In the genomic region with DNA sequence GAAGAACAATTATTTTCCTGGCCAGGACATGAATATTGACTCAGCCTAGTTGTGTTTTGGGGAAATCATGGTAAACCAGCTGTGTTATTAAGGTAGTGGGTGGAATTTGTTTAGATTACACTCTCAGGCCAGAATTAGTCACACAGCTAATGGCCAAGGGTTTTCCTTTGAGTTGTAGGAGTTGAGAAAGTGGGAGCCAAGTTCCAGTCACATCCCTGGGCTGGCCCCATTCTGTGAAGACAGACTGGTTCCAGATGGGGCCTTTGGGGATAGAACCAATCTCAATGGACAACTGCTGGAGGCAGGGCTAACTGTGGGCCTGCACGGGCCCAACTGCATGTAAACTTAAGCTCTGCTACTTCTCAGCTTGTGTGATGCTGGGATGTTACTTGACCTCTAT, we compare ENCODE assay signal across 11 cellular contexts. TPM values are rescaled to one million over a fixed set of nuclear protein-coding genes. Genes with fewer than 3 reads are reported as not detected.
DNase-seq lines count a peak whose midpoint lies in the region; ATAC-seq, FAIRE-seq and TF ChIP-seq lines count a peak whose summit lies in the region.
"Had no signal": no experiment of that assay in that cellular context is flagged by ENCODE, and none has a peak within 500 bp of the region (broad histone marks: within the 10 kb centered on the region; RNA-seq: fewer than 3 reads in every experiment).

No MANE protein-coding gene starts in this region.

- TF ChIP-seq CTCF in HEK293 (tag by site-specific recombination; IDR thresholded peaks at IDR 0.05) (no peak), lung (IDR thresholded peaks at IDR 0.05; ENCODE audit: control extremely low read depth, extremely low read depth) (no peak), thoracic aorta (IDR thresholded peaks at IDR 0.05) (no peak)

- H3K4me3 ChIP-seq in HEK293 (ENCODE audit: low read depth, low read length) (no peak overlapping the region), lung (no peak overlapping the region), thoracic aorta (peak overlapping the region; percentile 89)
- no peak overlapping the region for H3K4me3 ChIP-seq in effector memory CD4-positive, alpha-beta T cell (ENCODE audit: insufficient read depth, low read depth, low read length, poor library complexity, severe bottlenecking)

- H3K27me3 ChIP-seq in lung (ENCODE audit: control insufficient read depth, insufficient read depth), result no peaks in the 10 kb centered on the region
- H3K27me3 ChIP-seq in thoracic aorta (replicated peaks; ENCODE audit: insufficient read depth), result no peaks in the 10 kb centered on the region
- peaks cover 11% of the 10 kb centered on the region for H3K27me3 ChIP-seq in effector memory CD4-positive, alpha-beta T cell (replicated peaks; ENCODE audit: control insufficient read depth, insufficient read depth, low read length, poor library complexity, severe bottlenecking)

- ATAC-seq in lung (ENCODE audit: insufficient read depth, low FRiP score) (peak; percentile 49), thoracic aorta (ENCODE audit: insufficient number of reproducible peaks, low FRiP score, low read depth) (no peak)

- DNase-seq in lung (ENCODE audit: low spot score) (peak; percentile 57), thoracic aorta (ENCODE audit: low spot score) (no peak), retina (no peak), NCI-H446 treated with DMSO at 0.1 percent for 48 hours (lab: John Stamatoyannopoulos, UW) (no peak)
- no peak for DNase-seq in activated CD4-positive, alpha-beta T cell treated with anti-CD3 and anti-CD28 coated beads for 1 hour
- no peak for DNase-seq in effector memory CD4-positive, alpha-beta T cell
- DNase-seq: activated CD4-positive, CD25-positive, alpha-beta regulatory T cell had no signal

- CTCF ChIA-PET in HEK293 (lab: Yijun Ruan, JAX), result interaction anchor here (0.5 to 1.5 kb wide), 3 partner anchors 14 to 17 kb away, joined by 4 to 8 read pairs (median 5); no protein-coding TSS in a partner anchor

- 77 to 78% methylated on average over 1 of the region's 1 CpG for WGBS in lung, 2 donors

- POLR2A ChIA-PET in HEK293 (lab: Yijun Ruan, JAX), result no interaction called here

- no peaks in the 10 kb centered on the region for H3K9me3 ChIP-seq in HEK293 (ENCODE audit: control insufficient read depth, insufficient read depth, low read depth, low read length)
- no peaks in the 10 kb centered on the region for H3K9me3 ChIP-seq in lung (ENCODE audit: control insufficient read depth in 2 of 2, insufficient read depth in 1 of 2, low read length in 1 of 2)
- H3K9me3 ChIP-seq in thoracic aorta, result no peaks in the 10 kb centered on the region
- no peaks in the 10 kb centered on the region for H3K9me3 ChIP-seq in effector memory CD4-positive, alpha-beta T cell (ENCODE audit: control insufficient read depth, low read length)

- H3K36me3 ChIP-seq in HEK293 (ENCODE audit: control insufficient read depth in 2 of 2, insufficient read depth in 1 of 2, low read length in 2 of 2) (no peaks in the 10 kb centered on the region), lung (ENCODE audit: control insufficient read depth in 2 of 2, insufficient read depth in 2 of 2, low read length in 2 of 2) (no peaks in the 10 kb centered on the region), thoracic aorta (peaks cover 5% of the 10 kb centered on the region)
- H3K36me3 ChIP-seq in effector memory CD4-positive, alpha-beta T cell (ENCODE audit: control insufficient read depth, insufficient read depth, low read length), result no peaks in the 10 kb centered on the region

- H3K4me1 ChIP-seq in HEK293 (ENCODE audit: control insufficient read depth, insufficient read depth, low read length), result no peaks in the 10 kb centered on the region
- H3K4me1 ChIP-seq in lung (ENCODE audit: control insufficient read depth in 2 of 2, insufficient read depth in 2 of 2, low read length in 2 of 2), result peaks cover 3 to 27% of the 10 kb centered on the region in 2 donors
- peaks cover 51 to 76% of the 10 kb centered on the region in 2 donors for H3K4me1 ChIP-seq in thoracic aorta (ENCODE audit: control insufficient read depth in 1 of 2, low read depth in 2 of 2)
- no peaks in the 10 kb centered on the region for H3K4me1 ChIP-seq in effector memory CD4-positive, alpha-beta T cell (ENCODE audit: control insufficient read depth, insufficient read depth, low read length, poor library complexity, severe bottlenecking)

- peak; percentile 89 for FAIRE-seq in endometrium (lab: Jason Lieb, UNC)

- H3K27ac ChIP-seq in HEK293 (ENCODE audit: extremely low read depth, low read depth, low read length), result no peak overlapping the region
- H3K27ac ChIP-seq in lung (ENCODE audit: low read depth in 1 of 2, low read length in 1 of 2), result peak overlapping the region; percentile 76 to 86
- H3K27ac ChIP-seq in thoracic aorta, result peak overlapping the region; percentile 97 to 99
- no peak overlapping the region for H3K27ac ChIP-seq in effector memory CD4-positive, alpha-beta T cell (ENCODE audit: insufficient read depth, low read length, poor library complexity, severe bottlenecking)

TF ChIP-seq in HEK293, 187 proteins besides CTCF, POLR2A, EP300 and RAD21 (continues in another document):
- TF ChIP-seq MYNN (tag by site-specific recombination; IDR thresholded peaks at IDR 0.05; ENCODE audit: borderline replicate concordance) (no peak), ZFHX2 (tag by site-specific recombination; conservative IDR thresholded peaks at IDR 0.05) (peak; percentile 77), ZNF837 (tag by site-specific recombination; IDR thresholded peaks at IDR 0.05) (no peak), ZNF280D (tag by site-specific recombination; IDR thresholded peaks at IDR 0.05) (no peak), EGR2 (tag by site-specific recombination; IDR thresholded peaks at IDR 0.05; ENCODE audit: low read depth) (peak; percentile 63), GLI2 (tag by site-specific recombination; IDR thresholded peaks at IDR 0.05; ENCODE audit: borderline replicate concordance, low read depth) (no peak), ZNF133 (tag by site-specific recombination; IDR thresholded peaks at IDR 0.05) (no peak), SCRT1 (tag by site-specific recombination; IDR thresholded peaks at IDR 0.05; ENCODE audit: borderline replicate concordance) (no peak), ZNF423 (tag by site-specific recombination; IDR thresholded peaks at IDR 0.05) (no peak), ZNF626 (tag by site-specific recombination; IDR thresholded peaks at IDR 0.05) (no peak)

RNA-seq across cellular contexts. Expression of gene RASL12, which starts 1.4 kb away (rescaled TPM):
- total RNA-seq in lung, result 10 to 100 TPM; 31.6 to 75.7 TPM
- 10 to 100 TPM; 13.8 to 14.8 TPM for polyA plus RNA-seq in lung
- total RNA-seq in thoracic aorta, result 100 to 1,000 TPM; 211 to 324 TPM
- total RNA-seq: SK-MEL-5 had no signal

RNA-seq across cellular contexts. Expression of gene KBTBD13, which starts 7.4 kb away (rescaled TPM):
- total RNA-seq in lung (under 1 TPM; 0.21 to 0.23 TPM), thoracic aorta (1 to 10 TPM in 1 of 2 donors, under 1 TPM in 1; 0.63 to 3.1 TPM)
- polyA plus RNA-seq in lung, result under 1 TPM; 0.04 to 0.14 TPM
- total RNA-seq: progenitor cell of endocrine pancreas, SK-MEL-5 had no signal

RNA-seq across cellular contexts. Expression of gene SLC51B, which starts 24.0 kb away (rescaled TPM):
- total RNA-seq in lung, result 1 to 10 TPM in 1 of 2 donors, under 1 TPM in 1; 0.85 to 3.0 TPM
- 1 to 10 TPM in 1 of 2 donors, under 1 TPM in 1; 0.98 to 7.3 TPM for polyA plus RNA-seq in lung
- not detected for total RNA-seq in thoracic aorta
- total RNA-seq: progenitor cell of endocrine pancreas had no signal

RNA-seq across cellular contexts. Expression of gene MTFMT, which starts 39.7 kb away (rescaled TPM):
- 10 to 100 TPM; 14.4 to 15.0 TPM for total RNA-seq in lung
- polyA plus RNA-seq in lung, result 1 to 10 TPM; 5.0 to 8.2 TPM
- 10 to 100 TPM; 25.9 to 42.4 TPM for total RNA-seq in thoracic aorta

RNA-seq across cellular contexts. Expression of gene UBAP1L, which starts 45.8 kb away (rescaled TPM):
- total RNA-seq in lung, result 1 to 10 TPM; 4.7 to 5.4 TPM
- 1 to 10 TPM in 1 of 2 donors, under 1 TPM in 1; 0.96 to 2.2 TPM for polyA plus RNA-seq in lung
- total RNA-seq in thoracic aorta, result 10 to 100 TPM in 1 of 2 donors, 1 to 10 TPM in 1; 3.7 to 11.0 TPM

Comparison
In these comparisons a context has a peak if more than half of its experiments do, and no peak if none do; other contexts are left out.
1. H3K27ac ChIP-seq: peak in lung (2 of 2) and thoracic aorta (2 of 2); none in HEK293 (single experiment) and effector memory CD4-positive, alpha-beta T cell (single experiment).